In the genomic region with DNA sequence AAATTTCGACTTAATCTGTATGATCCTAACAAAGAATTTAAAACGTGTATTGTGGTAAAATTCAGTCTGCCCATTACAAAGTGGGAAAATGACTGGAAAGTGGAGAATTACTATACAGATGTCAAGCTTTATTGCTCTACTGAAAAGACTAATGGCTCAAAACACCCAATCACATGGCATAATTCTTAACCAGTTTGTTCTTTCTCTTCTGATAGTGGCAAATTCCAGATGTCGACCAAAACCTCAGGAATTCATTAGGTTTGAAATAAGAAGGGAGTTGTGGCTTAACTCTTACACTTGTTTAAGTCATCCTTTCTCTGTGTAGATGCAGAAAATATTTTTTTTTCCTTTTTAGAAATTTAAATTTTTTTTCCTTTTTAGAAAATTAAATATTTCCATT, we compare ENCODE assay signal across 27 cellular contexts.
"Had no signal": no experiment of that assay in that cellular context is flagged by ENCODE, and none has a peak within 500 bp of the region (broad histone marks: within the 10 kb centered on the region; RNA-seq: fewer than 3 reads in every experiment).

No MANE protein-coding gene starts in this region.

- H3K4me1 ChIP-seq: lower lobe of right lung, neural progenitor cell, parathyroid adenoma, suprapubic skin, tibial artery, upper lobe of right lung had no signal

- H3K27ac ChIP-seq: hepatocyte, lower lobe of right lung, neural progenitor cell, neutrophil, parathyroid adenoma, skin epidermis, suprapubic skin, thoracic aorta, tibial artery, upper lobe of right lung had no signal

- H3K4me3 ChIP-seq: hepatocyte, lower lobe of right lung, neural progenitor cell, skin epidermis, suprapubic skin, thoracic aorta, tibial artery, upper lobe of right lung had no signal

- H3K27me3 ChIP-seq: hepatocyte, neural progenitor cell, neutrophil, suprapubic skin, tibial artery, upper lobe of right lung had no signal

- H3K36me3 ChIP-seq: lower lobe of right lung, neural progenitor cell, neutrophil, suprapubic skin, thoracic aorta, tibial artery, upper lobe of right lung had no signal

- H3K9me3 ChIP-seq: lower lobe of right lung, neutrophil, suprapubic skin, thoracic aorta, tibial artery, upper lobe of right lung had no signal

- ATAC-seq: left lobe of liver; left ventricle myocardium superior; lower lobe of right lung; naive thymus-derived CD8-positive, alpha-beta T cell; right cardiac atrium; sciatic nerve; stimulated activated naive B cell treated with anti-CD40 and anti-IgM and Interleukin-4, amounts not matched to agents 10 μg/mL and 1 μg/mL and 100 μg/mL, for 72 hours; stimulated activated naive CD8-positive, alpha-beta T cell treated with anti-CD3 and anti-CD28 coated beads, Interleukin-15, Interleukin-2, amounts not matched to agents 100 U/mL and 50 U/mL, for 24 hours; upper lobe of right lung had no signal

- DNase-seq: islet precursor cell; left ventricle myocardium superior; lower lobe of right lung; mammary epithelial cell; mesenchymal stem cell; naive thymus-derived CD8-positive, alpha-beta T cell; occipital lobe; retina; right cardiac atrium; stimulated activated CD4-positive, alpha-beta T cell treated with anti-CD3 and anti-CD28 coated beads, Interleukin-12 subunit alpha, Interleukin-12 subunit beta, amount 100 ng/mL, for 4 hours; stimulated activated CD4-positive, alpha-beta T cell treated with anti-CD3 and anti-CD28 coated beads, Interleukin-15, amount 100 ng/mL, for 24 hours; stimulated activated CD4-positive, alpha-beta T cell treated with anti-CD3 and anti-CD28 coated beads, Interleukin-2, amount 100 ng/mL, for 24 hours; stimulated activated CD4-positive, alpha-beta T cell treated with anti-CD3 and anti-CD28 coated beads, Interleukin-4, amount 100 ng/mL, for 1 hour; stimulated activated naive B cell treated with anti-CD40 and anti-IgM and Interleukin-4, amounts not matched to agents 10 μg/mL and 1 μg/mL and 100 μg/mL, for 72 hours; stimulated activated naive CD8-positive, alpha-beta T cell treated with anti-CD3 and anti-CD28 coated beads, Interleukin-15, Interleukin-2, amounts not matched to agents 100 U/mL and 50 U/mL, for 24 hours; tibial artery; trophoblast cell; upper lobe of right lung had no signal
